Comparison of ENCODE assay signal across 1 cellular context in genomic region chr6:149061933-149062332, GRCh38.
TF ChIP-seq lines count a peak whose summit lies in the region.

No MANE protein-coding gene starts in this region.

TF ChIP-seq in GM12878, 131 proteins besides CTCF, POLR2A, EP300 and RAD21:
- TF ChIP-seq, protein P1, sequence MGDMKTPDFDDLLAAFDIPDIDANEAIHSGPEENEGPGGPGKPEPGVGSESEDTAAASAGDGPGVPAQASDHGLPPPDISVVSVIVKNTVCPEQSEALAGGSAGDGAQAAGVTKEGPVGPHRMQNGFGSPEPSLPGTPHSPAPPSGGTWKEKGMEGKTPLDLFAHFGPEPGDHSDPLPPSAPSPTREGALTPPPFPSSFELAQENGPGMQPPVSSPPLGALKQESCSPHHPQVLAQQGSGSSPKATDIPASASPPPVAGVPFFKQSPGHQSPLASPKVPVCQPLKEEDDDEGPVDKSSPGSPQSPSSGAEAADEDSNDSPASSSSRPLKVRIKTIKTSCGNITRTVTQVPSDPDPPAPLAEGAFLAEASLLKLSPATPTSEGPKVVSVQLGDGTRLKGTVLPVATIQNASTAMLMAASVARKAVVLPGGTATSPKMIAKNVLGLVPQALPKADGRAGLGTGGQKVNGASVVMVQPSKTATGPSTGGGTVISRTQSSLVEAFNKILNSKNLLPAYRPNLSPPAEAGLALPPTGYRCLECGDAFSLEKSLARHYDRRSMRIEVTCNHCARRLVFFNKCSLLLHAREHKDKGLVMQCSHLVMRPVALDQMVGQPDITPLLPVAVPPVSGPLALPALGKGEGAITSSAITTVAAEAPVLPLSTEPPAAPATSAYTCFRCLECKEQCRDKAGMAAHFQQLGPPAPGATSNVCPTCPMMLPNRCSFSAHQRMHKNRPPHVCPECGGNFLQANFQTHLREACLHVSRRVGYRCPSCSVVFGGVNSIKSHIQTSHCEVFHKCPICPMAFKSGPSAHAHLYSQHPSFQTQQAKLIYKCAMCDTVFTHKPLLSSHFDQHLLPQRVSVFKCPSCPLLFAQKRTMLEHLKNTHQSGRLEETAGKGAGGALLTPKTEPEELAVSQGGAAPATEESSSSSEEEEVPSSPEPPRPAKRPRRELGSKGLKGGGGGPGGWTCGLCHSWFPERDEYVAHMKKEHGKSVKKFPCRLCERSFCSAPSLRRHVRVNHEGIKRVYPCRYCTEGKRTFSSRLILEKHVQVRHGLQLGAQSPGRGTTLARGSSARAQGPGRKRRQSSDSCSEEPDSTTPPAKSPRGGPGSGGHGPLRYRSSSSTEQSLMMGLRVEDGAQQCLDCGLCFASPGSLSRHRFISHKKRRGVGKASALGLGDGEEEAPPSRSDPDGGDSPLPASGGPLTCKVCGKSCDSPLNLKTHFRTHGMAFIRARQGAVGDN (IDR thresholded peaks at IDR 0.05): peak; percentile 56; the same call in 1 of the 2 replicates
- TF ChIP-seq ZBTB33 (IDR thresholded peaks at IDR 0.05): no peak
